In the genomic region with DNA sequence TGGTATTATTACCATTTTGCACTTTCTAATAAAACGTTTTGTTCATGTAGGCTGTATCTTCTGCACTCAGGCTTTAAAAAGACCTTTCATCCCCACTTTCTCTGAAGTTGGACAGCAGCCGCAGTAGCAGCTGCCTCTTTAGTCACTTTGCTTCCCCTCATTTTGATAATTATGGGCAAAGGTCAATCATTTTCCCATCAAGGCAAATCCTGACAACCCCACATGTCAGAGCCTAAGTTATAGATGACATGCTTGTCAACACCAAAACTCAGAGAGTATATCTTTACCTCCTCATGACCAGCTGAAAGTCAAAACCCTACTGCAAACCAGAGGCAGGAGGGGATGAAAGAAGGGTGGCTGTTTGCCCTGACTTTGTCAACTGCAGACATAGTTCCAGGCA, we compare ENCODE assay signal across 20 cellular contexts.
DNase-seq lines count a peak whose midpoint lies in the region; ATAC-seq and TF ChIP-seq lines count a peak whose summit lies in the region.
"Had no signal": no experiment of that assay in that cellular context is flagged by ENCODE, and none has a peak within 500 bp of the region (broad histone marks: within the 10 kb centered on the region; RNA-seq: fewer than 3 reads in every experiment).

No MANE protein-coding gene starts in this region.

- no peaks in the 10 kb centered on the region for H3K79me2 ChIP-seq in GM23338 (replicated peaks; ENCODE audit: insufficient read depth)

- H3K9me2 ChIP-seq in GM23338 (ENCODE audit: insufficient read depth), result no peaks in the 10 kb centered on the region

- no peaks in the 10 kb centered on the region for H3K27me3 ChIP-seq in GM23338 (ENCODE audit: insufficient read depth)

- H3K36me3 ChIP-seq in GM23338 (ENCODE audit: insufficient read depth), result no peaks in the 10 kb centered on the region

- H3K4me3 Mint-ChIP-seq in GM23338 (no peak overlapping the region), brain (peak overlapping the region in 1 of 5 experiments; percentile 42)
- H3K4me3 Mint-ChIP-seq: B cell; CD4-positive, CD25-positive, alpha-beta regulatory T cell; CD8-positive, alpha-beta memory T cell had no signal

- H3K27ac Mint-ChIP-seq in GM23338, result 0 out of 2 replicates have a peak overlapping the region, but pooled peaks have one; percentile 30
- H3K27ac Mint-ChIP-seq in brain, result peak overlapping the region in 4 of 5 experiments; percentile 45 to 86 (median 46)
- H3K27ac Mint-ChIP-seq: B cell; CD4-positive, CD25-positive, alpha-beta regulatory T cell; CD8-positive, alpha-beta memory T cell had no signal

- no peaks in the 10 kb centered on the region for H3F3A ChIP-seq in GM23338 (replicated peaks; ENCODE audit: low read depth)

- H2AFZ ChIP-seq in GM23338, result no peak overlapping the region

- H3K27me3 Mint-ChIP-seq in GM23338 (ENCODE audit: insufficient read depth, low read depth, poor library complexity) (no peaks in the 10 kb centered on the region), brain (peaks cover 4% of the 10 kb centered on the region)
- H3K27me3 Mint-ChIP-seq: B cell; CD8-positive, alpha-beta memory T cell had no signal

- ATAC-seq in GM23338 (no peak), GM21723 (IDR thresholded peaks at IDR 0.05; ENCODE audit: unreplicated experiment) (no peak)
- ATAC-seq: GM12878, HCT116 had no signal

- H3K9me3 Mint-ChIP-seq in GM23338, result no peaks in the 10 kb centered on the region
- H3K9me3 Mint-ChIP-seq in brain, result peaks cover 0 to 12% (median 9%) of the 10 kb centered on the region in 5 experiments

- no peaks in the 10 kb centered on the region for H3K4me1 ChIP-seq in GM23338 (ENCODE audit: insufficient read depth)

- H3K4me2 ChIP-seq in GM23338, result no peak overlapping the region

- H4K20me1 ChIP-seq in GM23338 (replicated peaks; ENCODE audit: insufficient read depth), result no peaks in the 10 kb centered on the region

- DNase-seq in NCI-H82 (lab: John Stamatoyannopoulos, UW) (peak; percentile 29), NCI-H82 treated with DMSO at 0.1 percent for 48 hours (lab: John Stamatoyannopoulos, UW; ENCODE audit: unreplicated experiment) (no peak), GM23338 (ENCODE audit: low spot score) (no peak), NCI-H69 (lab: John Stamatoyannopoulos, UW) (peak; percentile 61), nucleus accumbens (lab: John Stamatoyannopoulos, UW) (no peak)
- DNase-seq: C1 segment of cervical spinal cord; CD4-positive, CD25-positive, alpha-beta regulatory T cell; CD8-positive, alpha-beta memory T cell; COR-L47; DMS 273 treated with DMSO at 0.1 percent for 48 hours; DMS53; DND-41; EL; GOT3; H7 had no signal

- H3K27ac ChIP-seq in GM23338 (ENCODE audit: low read depth), result no peak overlapping the region

- H3K4me3 ChIP-seq in GM23338, result no peak overlapping the region
- H3K4me3 ChIP-seq: GM12878 had no signal

- TF ChIP-seq CTCF in GM23338 (conservative IDR thresholded peaks at IDR 0.05; ENCODE audit: low read depth in 2 of 2) (no peak), brain (conservative IDR thresholded peaks at IDR 0.05) (no peak)

- peaks cover 15% of the 10 kb centered on the region for H3K4me1 Mint-ChIP-seq in GM23338
- H3K4me1 Mint-ChIP-seq in brain, result peaks cover 64% of the 10 kb centered on the region
- H3K4me1 Mint-ChIP-seq: B cell; CD4-positive, CD25-positive, alpha-beta regulatory T cell; CD8-positive, alpha-beta memory T cell had no signal

- no peaks in the 10 kb centered on the region for H3K36me3 Mint-ChIP-seq in GM23338 (ENCODE audit: low read depth)
- peaks cover 12% of the 10 kb centered on the region for H3K36me3 Mint-ChIP-seq in brain
- H3K36me3 Mint-ChIP-seq: CD4-positive, CD25-positive, alpha-beta regulatory T cell; CD8-positive, alpha-beta memory T cell had no signal

TF ChIP-seq in GM23338, 12 proteins besides CTCF, POLR2A, EP300 and RAD21 (continues in another document):
- TF ChIP-seq, protein P1, sequence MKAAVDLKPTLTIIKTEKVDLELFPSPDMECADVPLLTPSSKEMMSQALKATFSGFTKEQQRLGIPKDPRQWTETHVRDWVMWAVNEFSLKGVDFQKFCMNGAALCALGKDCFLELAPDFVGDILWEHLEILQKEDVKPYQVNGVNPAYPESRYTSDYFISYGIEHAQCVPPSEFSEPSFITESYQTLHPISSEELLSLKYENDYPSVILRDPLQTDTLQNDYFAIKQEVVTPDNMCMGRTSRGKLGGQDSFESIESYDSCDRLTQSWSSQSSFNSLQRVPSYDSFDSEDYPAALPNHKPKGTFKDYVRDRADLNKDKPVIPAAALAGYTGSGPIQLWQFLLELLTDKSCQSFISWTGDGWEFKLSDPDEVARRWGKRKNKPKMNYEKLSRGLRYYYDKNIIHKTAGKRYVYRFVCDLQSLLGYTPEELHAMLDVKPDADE (IDR thresholded peaks at IDR 0.05), result no peak
- no peak for TF ChIP-seq NANOG (IDR thresholded peaks at IDR 0.05; ENCODE audit: borderline replicate concordance)
- no peak for TF ChIP-seq POLR2AphosphoS5 (IDR thresholded peaks at IDR 0.05; ENCODE audit: low read depth)
- no peak for TF ChIP-seq EZH2phosphoT487 (IDR thresholded peaks at IDR 0.05; ENCODE audit: unreplicated experiment)
- TF ChIP-seq, protein P2, sequence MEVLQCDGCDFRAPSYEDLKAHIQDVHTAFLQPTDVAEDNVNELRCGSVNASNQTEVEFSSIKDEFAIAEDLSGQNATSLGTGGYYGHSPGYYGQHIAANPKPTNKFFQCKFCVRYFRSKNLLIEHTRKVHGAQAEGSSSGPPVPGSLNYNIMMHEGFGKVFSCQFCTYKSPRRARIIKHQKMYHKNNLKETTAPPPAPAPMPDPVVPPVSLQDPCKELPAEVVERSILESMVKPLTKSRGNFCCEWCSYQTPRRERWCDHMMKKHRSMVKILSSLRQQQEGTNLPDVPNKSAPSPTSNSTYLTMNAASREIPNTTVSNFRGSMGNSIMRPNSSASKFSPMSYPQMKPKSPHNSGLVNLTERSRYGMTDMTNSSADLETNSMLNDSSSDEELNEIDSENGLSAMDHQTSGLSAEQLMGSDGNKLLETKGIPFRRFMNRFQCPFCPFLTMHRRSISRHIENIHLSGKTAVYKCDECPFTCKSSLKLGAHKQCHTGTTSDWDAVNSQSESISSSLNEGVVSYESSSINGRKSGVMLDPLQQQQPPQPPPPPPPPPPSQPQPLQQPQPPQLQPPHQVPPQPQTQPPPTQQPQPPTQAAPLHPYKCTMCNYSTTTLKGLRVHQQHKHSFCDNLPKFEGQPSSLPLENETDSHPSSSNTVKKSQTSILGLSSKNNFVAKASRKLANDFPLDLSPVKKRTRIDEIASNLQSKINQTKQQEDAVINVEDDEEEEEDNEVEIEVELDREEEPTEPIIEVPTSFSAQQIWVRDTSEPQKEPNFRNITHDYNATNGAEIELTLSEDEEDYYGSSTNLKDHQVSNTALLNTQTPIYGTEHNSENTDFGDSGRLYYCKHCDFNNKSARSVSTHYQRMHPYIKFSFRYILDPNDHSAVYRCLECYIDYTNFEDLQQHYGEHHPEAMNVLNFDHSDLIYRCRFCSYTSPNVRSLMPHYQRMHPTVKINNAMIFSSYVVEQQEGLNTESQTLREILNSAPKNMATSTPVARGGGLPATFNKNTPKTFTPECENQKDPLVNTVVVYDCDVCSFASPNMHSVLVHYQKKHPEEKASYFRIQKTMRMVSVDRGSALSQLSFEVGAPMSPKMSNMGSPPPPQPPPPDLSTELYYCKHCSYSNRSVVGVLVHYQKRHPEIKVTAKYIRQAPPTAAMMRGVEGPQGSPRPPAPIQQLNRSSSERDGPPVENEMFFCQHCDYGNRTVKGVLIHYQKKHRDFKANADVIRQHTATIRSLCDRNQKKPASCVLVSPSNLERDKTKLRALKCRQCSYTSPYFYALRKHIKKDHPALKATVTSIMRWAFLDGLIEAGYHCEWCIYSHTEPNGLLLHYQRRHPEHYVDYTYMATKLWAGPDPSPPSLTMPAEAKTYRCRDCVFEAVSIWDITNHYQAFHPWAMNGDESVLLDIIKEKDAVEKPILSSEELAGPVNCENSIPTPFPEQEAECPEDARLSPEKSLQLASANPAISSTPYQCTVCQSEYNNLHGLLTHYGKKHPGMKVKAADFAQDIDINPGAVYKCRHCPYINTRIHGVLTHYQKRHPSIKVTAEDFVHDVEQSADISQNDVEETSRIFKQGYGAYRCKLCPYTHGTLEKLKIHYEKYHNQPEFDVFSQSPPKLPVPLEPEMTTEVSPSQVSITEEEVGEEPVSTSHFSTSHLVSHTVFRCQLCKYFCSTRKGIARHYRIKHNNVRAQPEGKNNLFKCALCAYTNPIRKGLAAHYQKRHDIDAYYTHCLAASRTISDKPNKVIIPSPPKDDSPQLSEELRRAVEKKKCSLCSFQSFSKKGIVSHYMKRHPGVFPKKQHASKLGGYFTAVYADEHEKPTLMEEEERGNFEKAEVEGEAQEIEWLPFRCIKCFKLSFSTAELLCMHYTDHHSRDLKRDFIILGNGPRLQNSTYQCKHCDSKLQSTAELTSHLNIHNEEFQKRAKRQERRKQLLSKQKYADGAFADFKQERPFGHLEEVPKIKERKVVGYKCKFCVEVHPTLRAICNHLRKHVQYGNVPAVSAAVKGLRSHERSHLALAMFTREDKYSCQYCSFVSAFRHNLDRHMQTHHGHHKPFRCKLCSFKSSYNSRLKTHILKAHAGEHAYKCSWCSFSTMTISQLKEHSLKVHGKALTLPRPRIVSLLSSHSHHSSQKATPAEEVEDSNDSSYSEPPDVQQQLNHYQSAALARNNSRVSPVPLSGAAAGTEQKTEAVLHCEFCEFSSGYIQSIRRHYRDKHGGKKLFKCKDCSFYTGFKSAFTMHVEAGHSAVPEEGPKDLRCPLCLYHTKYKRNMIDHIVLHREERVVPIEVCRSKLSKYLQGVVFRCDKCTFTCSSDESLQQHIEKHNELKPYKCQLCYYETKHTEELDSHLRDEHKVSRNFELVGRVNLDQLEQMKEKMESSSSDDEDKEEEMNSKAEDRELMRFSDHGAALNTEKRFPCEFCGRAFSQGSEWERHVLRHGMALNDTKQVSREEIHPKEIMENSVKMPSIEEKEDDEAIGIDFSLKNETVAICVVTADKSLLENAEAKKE (CRISPR knock-in tag; IDR thresholded peaks at IDR 0.05), result no peak
- TF ChIP-seq STAT1 (IDR thresholded peaks at IDR 0.05; ENCODE audit: unreplicated experiment), result no peak
- no peak for TF ChIP-seq ZNF331 (CRISPR knock-in tag; IDR thresholded peaks at IDR 0.05; ENCODE audit: low read depth)
- TF ChIP-seq JUNB (IDR thresholded peaks at IDR 0.05; ENCODE audit: unreplicated experiment), result no peak
- TF ChIP-seq ZNF114 (CRISPR knock-in tag; IDR thresholded peaks at IDR 0.05), result no peak
- no peak for TF ChIP-seq EZH2 (IDR thresholded peaks at IDR 0.05; ENCODE audit: low read depth, unreplicated experiment)
- TF ChIP-seq CREB1 (CRISPR knock-in tag; IDR thresholded peaks at IDR 0.05; ENCODE audit: low read depth), result no peak

Comparison
In these comparisons a context has a peak if more than half of its experiments do, and no peak if none do; other contexts are left out.
1. DNase-seq: peak in NCI-H82 (single experiment) and NCI-H69 (single experiment); none in NCI-H82 treated with DMSO at 0.1 percent for 48 hours (single experiment), GM23338 (single experiment) and nucleus accumbens (0 of 56).